Comparison of ENCODE assay signal across 20 cellular contexts in the genomic region with DNA sequence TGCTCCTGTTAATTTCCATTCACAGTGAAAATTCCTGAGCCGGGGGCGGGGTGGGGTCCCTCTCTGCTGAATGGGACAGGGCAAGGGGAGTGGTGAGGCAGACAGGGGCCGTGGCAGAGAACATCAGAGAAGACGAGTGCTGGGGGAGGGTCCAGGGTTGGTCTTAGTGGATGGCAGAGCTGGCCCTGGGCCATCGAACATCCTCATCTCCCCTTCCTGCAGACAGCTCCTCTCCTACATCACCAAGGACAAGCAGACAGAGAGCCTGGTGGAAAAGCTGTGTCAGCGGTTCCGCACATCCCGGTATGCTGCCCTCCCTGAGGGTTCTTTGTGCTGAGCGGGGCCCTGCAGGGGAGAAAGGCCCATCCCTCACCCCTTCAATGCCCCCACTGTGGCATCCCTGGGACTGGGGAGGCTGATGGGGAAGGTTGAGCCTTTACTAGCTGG. TPM values are rescaled to one million over a fixed set of nuclear protein-coding genes. Genes with fewer than 3 reads are reported as not detected.
DNase-seq lines count a peak whose midpoint lies in the region; ATAC-seq and TF ChIP-seq lines count a peak whose summit lies in the region.
"Had no signal": no experiment of that assay in that cellular context is flagged by ENCODE, and none has a peak within 500 bp of the region (broad histone marks: within the 10 kb centered on the region; RNA-seq: fewer than 3 reads in every experiment).

No MANE protein-coding gene starts in this region.

- no peaks in the 10 kb centered on the region for H4K20me1 ChIP-seq in hepatocyte (ENCODE audit: insufficient read depth, poor library complexity, severe bottlenecking)

- H2AFZ ChIP-seq in hepatocyte: no peak overlapping the region

- H3K4me1 ChIP-seq in breast epithelium (peaks cover 0 to 17% of the 10 kb centered on the region in 2 donors), NT2/D1 (ENCODE audit: insufficient read depth, insufficient read length) (peaks cover 32% of the 10 kb centered on the region), hepatocyte (ENCODE audit: insufficient read depth) (peaks cover 19% of the 10 kb centered on the region)

- ATAC-seq in GM18873 (IDR thresholded peaks at IDR 0.05; ENCODE audit: low FRiP score, unreplicated experiment) (no peak), GM18858 (IDR thresholded peaks at IDR 0.05; ENCODE audit: unreplicated experiment) (no peak)
- ATAC-seq: GM12878 had no signal

- H3K27me3 ChIP-seq in breast epithelium: no peaks in the 10 kb centered on the region
- no peaks in the 10 kb centered on the region for H3K27me3 ChIP-seq in NT2/D1 (ENCODE audit: insufficient read depth, insufficient read length)
- no peaks in the 10 kb centered on the region for H3K27me3 ChIP-seq in hepatocyte
- H3K27me3 ChIP-seq: MG63, vagina had no signal

- peak overlapping the region; percentile 13 for H3K9ac ChIP-seq in NT2/D1 (ENCODE audit: insufficient read length, low read depth)

- H3K27ac ChIP-seq in breast epithelium: peak overlapping the region; percentile 57 to 62
- H3K27ac ChIP-seq in hepatocyte: peak overlapping the region; percentile 58
- H3K27ac ChIP-seq: vagina had no signal

- H3K79me2 ChIP-seq in hepatocyte: peaks cover 11% of the 10 kb centered on the region

- H3K4me3 Mint-ChIP-seq in MCF 10A (ENCODE audit: unreplicated experiment) (no peak overlapping the region), type B pancreatic cell (peak overlapping the region; percentile 61)
- H3K4me3 Mint-ChIP-seq in activated T-helper 1 cell treated with anti-CD3 and anti-CD28 coated beads, Interleukin-12 subunit alpha, Interleukin-12 subunit beta, Interleukin-2, Interleukin-4 antibody, amounts not matched to agents 30 ng/mL and 10 ng/mL and 1 ng/mL, durations not matched to agents 14 hours and 24 hours and 36 hours: no peak overlapping the region
- H3K4me3 Mint-ChIP-seq: CD8-positive, alpha-beta memory T cell; dendritic cell treated with granulocyte-macrophage colony-stimulating factor and Interleukin-4, amounts not matched to agents 40 ng/mL and 50 ng/mL, for 4 days; immature natural killer cell had no signal

- H3K36me3 Mint-ChIP-seq in MCF 10A (ENCODE audit: insufficient read depth, unreplicated experiment): peaks cover 72% of the 10 kb centered on the region
- peaks cover 60% of the 10 kb centered on the region for H3K36me3 Mint-ChIP-seq in type B pancreatic cell
- H3K36me3 Mint-ChIP-seq in activated T-helper 1 cell treated with anti-CD3 and anti-CD28 coated beads, Interleukin-12 subunit alpha, Interleukin-12 subunit beta, Interleukin-2, Interleukin-4 antibody, amounts not matched to agents 30 ng/mL and 10 ng/mL and 1 ng/mL, durations not matched to agents 14 hours and 24 hours and 36 hours (ENCODE audit: low read depth): peaks cover 68% of the 10 kb centered on the region

- POLR2A ChIA-PET in MCF 10A (lab: Yijun Ruan, JAX): interaction anchor here (0.8 to 1.5 kb wide), 6 partner anchors 13 to 146 kb away, joined by 3 to 5 read pairs (median 4); partner anchors contain the start of genes LTBR and MRPL51

- H3K9me3 ChIP-seq in breast epithelium (no peaks in the 10 kb centered on the region), NT2/D1 (ENCODE audit: insufficient read depth, low read length) (no peaks in the 10 kb centered on the region), hepatocyte (ENCODE audit: low read depth) (no peaks in the 10 kb centered on the region)
- H3K9me3 ChIP-seq: MG63, vagina had no signal

- H3K27ac Mint-ChIP-seq in MCF 10A (ENCODE audit: low read depth, unreplicated experiment) (no peak overlapping the region), type B pancreatic cell (peak overlapping the region; percentile 100)
- H3K27ac Mint-ChIP-seq in activated T-helper 1 cell treated with anti-CD3 and anti-CD28 coated beads, Interleukin-12 subunit alpha, Interleukin-12 subunit beta, Interleukin-2, Interleukin-4 antibody, amounts not matched to agents 30 ng/mL and 10 ng/mL and 1 ng/mL, durations not matched to agents 14 hours and 24 hours and 36 hours: no peak overlapping the region
- H3K27ac Mint-ChIP-seq: dendritic cell treated with granulocyte-macrophage colony-stimulating factor and Interleukin-4, amounts not matched to agents 40 ng/mL and 50 ng/mL, for 4 days had no signal

- no peak for TF ChIP-seq CTCF in breast epithelium (IDR thresholded peaks at IDR 0.05)
- no peak for TF ChIP-seq CTCF in MCF 10A (IDR thresholded peaks at IDR 0.05; ENCODE audit: unreplicated experiment)
- TF ChIP-seq CTCF in hepatocyte (IDR thresholded peaks at IDR 0.05; ENCODE audit: poor library complexity): no peak
- TF ChIP-seq CTCF in type B pancreatic cell (conservative IDR thresholded peaks at IDR 0.05): no peak

- H3K9me3 Mint-ChIP-seq in MCF 10A (ENCODE audit: unreplicated experiment) (no peaks in the 10 kb centered on the region), type B pancreatic cell (no peaks in the 10 kb centered on the region)
- no peaks in the 10 kb centered on the region for H3K9me3 Mint-ChIP-seq in activated T-helper 1 cell treated with anti-CD3 and anti-CD28 coated beads, Interleukin-12 subunit alpha, Interleukin-12 subunit beta, Interleukin-2, Interleukin-4 antibody, amounts not matched to agents 30 ng/mL and 10 ng/mL and 1 ng/mL, durations not matched to agents 14 hours and 24 hours and 36 hours
- H3K9me3 Mint-ChIP-seq: CD8-positive, alpha-beta memory T cell; dendritic cell treated with granulocyte-macrophage colony-stimulating factor and Interleukin-4, amounts not matched to agents 40 ng/mL and 50 ng/mL, for 4 days; immature natural killer cell had no signal

- H3K9me2 ChIP-seq in hepatocyte (replicated peaks; ENCODE audit: insufficient read depth): no peaks in the 10 kb centered on the region

- intact Hi-C loops in breast epithelium (cut with DNase I; ENCODE audit: low total_unique reads) (no loop called here), MCF 10A (cut with micrococcal nuclease) (no loop called here)
- intact Hi-C loops in activated T-helper 1 cell treated with anti-CD3 and anti-CD28 coated beads, Interleukin-12 subunit alpha, Interleukin-12 subunit beta, Interleukin-2, Interleukin-4 antibody, amounts not matched to agents 30 ng/mL and 10 ng/mL and 1 ng/mL, durations not matched to agents 14 hours and 24 hours and 36 hours (cut with micrococcal nuclease): no loop called here

- no TSS peak for BruUV-seq in MCF 10A (replicated peaks; lab: Mats Ljungman, UMichigan)

- WGBS in hepatocyte (ENCODE audit: low lambda C conversion rate, missing lambda C conversion rate): 77% methylated on average over 9 of the region's 9 CpGs

- no peaks in the 10 kb centered on the region for H3K36me3 ChIP-seq in breast epithelium
- peaks cover 81% of the 10 kb centered on the region for H3K36me3 ChIP-seq in NT2/D1 (ENCODE audit: insufficient read depth, insufficient read length, low read length)
- H3K36me3 ChIP-seq in hepatocyte (replicated peaks; ENCODE audit: insufficient read depth, low read depth): no peaks in the 10 kb centered on the region

- CTCF ChIA-PET in MCF 10A (lab: Yijun Ruan, JAX): interaction anchor here (0.6 to 2.6 kb wide), 7 partner anchors 9 to 82 kb away, joined by 3 to 20 read pairs (median 3); no protein-coding TSS in a partner anchor

- no peak overlapping the region for H3K4me2 ChIP-seq in hepatocyte

- DNase-seq in breast epithelium (ENCODE audit: low spot score in 2 of 2) (no peak), MCF 10A (ENCODE audit: unreplicated experiment) (no peak), NT2/D1 (ENCODE audit: low read depth, low spot score) (no peak), hepatocyte (ENCODE audit: low spot score) (no peak), type B pancreatic cell (ENCODE audit: extremely low spot score, unreplicated experiment) (no peak)
- no peak for DNase-seq in activated T-helper 1 cell treated with anti-CD3 and anti-CD28 coated beads, Interleukin-12 subunit alpha, Interleukin-12 subunit beta, Interleukin-2, Interleukin-4 antibody, amounts not matched to agents 30 ng/mL and 10 ng/mL and 1 ng/mL, durations not matched to agents 14 hours and 24 hours and 36 hours (ENCODE audit: low spot score)
- DNase-seq: activated CD4-positive, CD25-positive, alpha-beta regulatory T cell; CD8-positive, alpha-beta memory T cell; DMS53; immature natural killer cell; MG63; NCI-H1436; NCI-H526; nucleus accumbens; RPMI8226 had no signal

- no peak for TF ChIP-seq POLR2A in breast epithelium (IDR thresholded peaks at IDR 0.05)

- H3K4me3 ChIP-seq in breast epithelium (no peak overlapping the region), NT2/D1 (ENCODE audit: insufficient read length, low read depth) (no peak overlapping the region), hepatocyte (no peak overlapping the region)
- H3K4me3 ChIP-seq: GM12878, MG63, vagina had no signal

- peaks cover 19% of the 10 kb centered on the region for H3K4me1 Mint-ChIP-seq in MCF 10A (ENCODE audit: insufficient read depth, unreplicated experiment)
- peaks cover 23% of the 10 kb centered on the region for H3K4me1 Mint-ChIP-seq in type B pancreatic cell (ENCODE audit: unreplicated experiment)
- peaks cover 31% of the 10 kb centered on the region for H3K4me1 Mint-ChIP-seq in activated T-helper 1 cell treated with anti-CD3 and anti-CD28 coated beads, Interleukin-12 subunit alpha, Interleukin-12 subunit beta, Interleukin-2, Interleukin-4 antibody, amounts not matched to agents 30 ng/mL and 10 ng/mL and 1 ng/mL, durations not matched to agents 14 hours and 24 hours and 36 hours (ENCODE audit: low read depth)

- no peaks in the 10 kb centered on the region for H3K27me3 Mint-ChIP-seq in MCF 10A (ENCODE audit: insufficient read depth, unreplicated experiment)
- no peaks in the 10 kb centered on the region for H3K27me3 Mint-ChIP-seq in type B pancreatic cell
- H3K27me3 Mint-ChIP-seq in activated T-helper 1 cell treated with anti-CD3 and anti-CD28 coated beads, Interleukin-12 subunit alpha, Interleukin-12 subunit beta, Interleukin-2, Interleukin-4 antibody, amounts not matched to agents 30 ng/mL and 10 ng/mL and 1 ng/mL, durations not matched to agents 14 hours and 24 hours and 36 hours (ENCODE audit: insufficient read depth): no peaks in the 10 kb centered on the region
- H3K27me3 Mint-ChIP-seq: CD8-positive, alpha-beta memory T cell; dendritic cell treated with granulocyte-macrophage colony-stimulating factor and Interleukin-4, amounts not matched to agents 40 ng/mL and 50 ng/mL, for 4 days had no signal

RNA-seq across cellular contexts. Expression of gene GAPDH, which starts 5.0 kb away (rescaled TPM):
- 1,000 to 10,000 TPM; 1,134 to 1,818 (median 1,628) TPM for total RNA-seq in breast epithelium
- total RNA-seq in MCF 10A (2022): 2,995 and 4,097 TPM in 2 replicates
- total RNA-seq in hepatocyte: 1,719 and 1,827 TPM in 2 replicates
- 2,607 and 2,708 TPM in 2 replicates for polyA plus RNA-seq in hepatocyte
- total RNA-seq in type B pancreatic cell (ENCODE audit: low replicate concordance): 2,317 and 5,618 TPM in 2 replicates
- 4,315 and 4,318 TPM in 2 replicates for total RNA-seq in activated T-helper 1 cell treated with anti-CD3 and anti-CD28 coated beads, Interleukin-12 subunit alpha, Interleukin-12 subunit beta, Interleukin-2, Interleukin-4 antibody, amounts not matched to agents 30 ng/mL and 10 ng/mL and 1 ng/mL, durations not matched to agents 14 hours and 24 hours and 36 hours

RNA-seq across cellular contexts. Expression of gene IFFO1, which starts 26.5 kb away (rescaled TPM):
- total RNA-seq in breast epithelium: 10 to 100 TPM in 2 of 3 donors, 1 to 10 TPM in 1; 7.2 to 22.4 (median 15.7) TPM
- 0.49 and 1.1 TPM in 2 replicates for total RNA-seq in MCF 10A (2022)
- 5.4 and 7.5 TPM in 2 replicates for total RNA-seq in hepatocyte
- polyA plus RNA-seq in hepatocyte: 11.2 and 15.2 TPM in 2 replicates
- total RNA-seq in type B pancreatic cell (ENCODE audit: low replicate concordance): 9.1 and 17.5 TPM in 2 replicates
- total RNA-seq in activated T-helper 1 cell treated with anti-CD3 and anti-CD28 coated beads, Interleukin-12 subunit alpha, Interleukin-12 subunit beta, Interleukin-2, Interleukin-4 antibody, amounts not matched to agents 30 ng/mL and 10 ng/mL and 1 ng/mL, durations not matched to agents 14 hours and 24 hours and 36 hours: 19.5 and 19.9 TPM in 2 replicates

RNA-seq across cellular contexts. Expression of gene NCAPD2, which starts 35.4 kb away (rescaled TPM):
- total RNA-seq in breast epithelium (10 to 100 TPM; 21.6 to 66.7 (median 53.9) TPM), MCF 10A (2022) (31.9 and 52.0 TPM in 2 replicates), hepatocyte (26.7 and 31.4 TPM in 2 replicates), type B pancreatic cell (ENCODE audit: low replicate concordance) (96.5 and 109 TPM in 2 replicates)
- 13.7 and 17.4 TPM in 2 replicates for polyA plus RNA-seq in hepatocyte
- 91.6 and 93.4 TPM in 2 replicates for total RNA-seq in activated T-helper 1 cell treated with anti-CD3 and anti-CD28 coated beads, Interleukin-12 subunit alpha, Interleukin-12 subunit beta, Interleukin-2, Interleukin-4 antibody, amounts not matched to agents 30 ng/mL and 10 ng/mL and 1 ng/mL, durations not matched to agents 14 hours and 24 hours and 36 hours

RNA-seq across cellular contexts. Expression of gene MRPL51, which starts 36.3 kb away (rescaled TPM):
- total RNA-seq in breast epithelium: 10 to 100 TPM; 58.5 to 72.1 (median 62.4) TPM
- 230 and 314 TPM in 2 replicates for total RNA-seq in MCF 10A (2022)
- 57.4 and 81.6 TPM in 2 replicates for total RNA-seq in hepatocyte
- polyA plus RNA-seq in hepatocyte: 231 and 267 TPM in 2 replicates
- total RNA-seq in type B pancreatic cell (ENCODE audit: low replicate concordance): 213 and 396 TPM in 2 replicates
- 250 and 258 TPM in 2 replicates for total RNA-seq in activated T-helper 1 cell treated with anti-CD3 and anti-CD28 coated beads, Interleukin-12 subunit alpha, Interleukin-12 subunit beta, Interleukin-2, Interleukin-4 antibody, amounts not matched to agents 30 ng/mL and 10 ng/mL and 1 ng/mL, durations not matched to agents 14 hours and 24 hours and 36 hours

RNA-seq across cellular contexts. Expression of gene NOP2, which starts 38.8 kb away (rescaled TPM):
- total RNA-seq in breast epithelium: 10 to 100 TPM; 30.6 to 37.6 (median 31.5) TPM
- 97.1 and 108 TPM in 2 replicates for total RNA-seq in MCF 10A (2022)
- 36.1 and 40.3 TPM in 2 replicates for total RNA-seq in hepatocyte
- polyA plus RNA-seq in hepatocyte: 37.8 and 38.1 TPM in 2 replicates
- 60.9 and 106 TPM in 2 replicates for total RNA-seq in type B pancreatic cell (ENCODE audit: low replicate concordance)
- total RNA-seq in activated T-helper 1 cell treated with anti-CD3 and anti-CD28 coated beads, Interleukin-12 subunit alpha, Interleukin-12 subunit beta, Interleukin-2, Interleukin-4 antibody, amounts not matched to agents 30 ng/mL and 10 ng/mL and 1 ng/mL, durations not matched to agents 14 hours and 24 hours and 36 hours: 194 and 196 TPM in 2 replicates
